ENCODE assay signal across 25 cellular contexts in genomic region chr3:172746476-172746875, GRCh38. TPM values are rescaled to one million over a fixed set of nuclear protein-coding genes. Genes with fewer than 3 reads are reported as not detected.
DNase-seq lines count a peak whose midpoint lies in the region; ATAC-seq, FAIRE-seq and TF ChIP-seq lines count a peak whose summit lies in the region.
"Had no signal": no experiment of that assay in that cellular context is flagged by ENCODE, and none has a peak within 500 bp of the region (broad histone marks: within the 10 kb centered on the region; RNA-seq: fewer than 3 reads in every experiment).

No MANE protein-coding gene starts in this region.

- intact Hi-C loops in CD14-positive monocyte (cut with micrococcal nuclease): no loop called here

- H3K9me3 Mint-ChIP-seq in GM23338 (no peaks in the 10 kb centered on the region), CD14-positive monocyte (peaks cover 0 to 3% (median 0%) of the 10 kb centered on the region in 7 donors)
- H3K9me3 Mint-ChIP-seq: activated CD4-positive, alpha-beta T cell treated with anti-CD3 and anti-CD28 coated beads, Interleukin-2, amount 10 ng/mL, durations not matched to agents 24 days and 14 days; CD8-positive, alpha-beta memory T cell; mesothelial cell of epicardium had no signal

- H2AFZ ChIP-seq in GM23338: peak overlapping the region; percentile 72

- H3K4me3 ChIP-seq in GM23338: no peak overlapping the region
- H3K4me3 ChIP-seq in fibroblast of villous mesenchyme (ENCODE audit: low read depth, low read length): no peak overlapping the region
- H3K4me3 ChIP-seq: K562 had no signal

- H3K27ac Mint-ChIP-seq in GM23338: no peak overlapping the region; the same call in 1 of the 2 replicates
- H3K27ac Mint-ChIP-seq in CD14-positive monocyte: no peak overlapping the region
- H3K27ac Mint-ChIP-seq: activated CD4-positive, alpha-beta T cell treated with anti-CD3 and anti-CD28 coated beads, Interleukin-2, amount 10 ng/mL, durations not matched to agents 24 days and 14 days; mesothelial cell of epicardium had no signal

- ATAC-seq in GM23338 (no peak), GM19452 (IDR thresholded peaks at IDR 0.05; ENCODE audit: unreplicated experiment) (no peak), HG02938 (IDR thresholded peaks at IDR 0.05; ENCODE audit: unreplicated experiment) (no peak)
- ATAC-seq: K562 had no signal

- H3K36me3 ChIP-seq in GM23338 (ENCODE audit: insufficient read depth): no peaks in the 10 kb centered on the region

- H3K4me2 ChIP-seq in GM23338: no peak overlapping the region
- H3K4me2 ChIP-seq: SK-N-SH had no signal

- peak; percentile 67 for FAIRE-seq in RCC 7860 (lab: Jason Lieb, UNC)
- FAIRE-seq: GM18507, H1, K562, TTC549 had no signal

- DNase-seq in A172 (ENCODE audit: low spot score) (peak; percentile 44), GM23338 (ENCODE audit: low spot score) (no peak), RCC 7860 (ENCODE audit: low spot score) (no peak), fibroblast of villous mesenchyme (ENCODE audit: low read depth) (peak; percentile 23), SIG-M5 treated with dmso at 0.1 percent for 504 hours (lab: John Stamatoyannopoulos, UW; ENCODE audit: unreplicated experiment) (no peak), CD14-positive monocyte (ENCODE audit: low spot score) (no peak)
- DNase-seq: 8988T; activated CD8-positive, alpha-beta memory T cell treated with anti-CD3 and anti-CD28 coated beads, Interleukin-2, amount 50 U/mL, for 48 hours; activated effector memory CD4-positive, alpha-beta T cell treated with anti-CD3 and anti-CD28 coated beads, Interleukin-2, amount 50 U/mL, for 16 hours; amniotic stem cell; CD8-positive, alpha-beta memory T cell; cerebellar nuclear complex; DMS79 treated with DMSO at 0.1 percent for 48 hours; NCI-H2081; NCI-H524 treated with DMSO at 0.1 percent for 48 hours; retina; SK-N-SH had no signal

- peaks cover 33% of the 10 kb centered on the region for H3K4me1 ChIP-seq in GM23338 (ENCODE audit: insufficient read depth)

- H3K9me2 ChIP-seq in GM23338 (ENCODE audit: insufficient read depth): no peaks in the 10 kb centered on the region
- H3K9me2 ChIP-seq: SK-N-SH had no signal

- H3F3A ChIP-seq in GM23338 (replicated peaks; ENCODE audit: low read depth): no peaks in the 10 kb centered on the region

- H3K4me1 Mint-ChIP-seq in GM23338 (peaks cover 27% of the 10 kb centered on the region), CD14-positive monocyte (peaks cover 8% of the 10 kb centered on the region)

- no peaks in the 10 kb centered on the region for H4K20me1 ChIP-seq in GM23338 (replicated peaks; ENCODE audit: insufficient read depth)

- no peaks in the 10 kb centered on the region for H3K27me3 ChIP-seq in GM23338 (ENCODE audit: insufficient read depth)

- H3K36me3 Mint-ChIP-seq in GM23338 (ENCODE audit: low read depth) (no peaks in the 10 kb centered on the region; the same call in 2 of the 3 replicates), CD14-positive monocyte (no peaks in the 10 kb centered on the region)
- H3K36me3 Mint-ChIP-seq: mesothelial cell of epicardium had no signal

- no peak overlapping the region for H3K27ac ChIP-seq in GM23338 (ENCODE audit: low read depth)

- H3K79me2 ChIP-seq in GM23338 (replicated peaks; ENCODE audit: insufficient read depth): peaks cover 6% of the 10 kb centered on the region

- TF ChIP-seq CTCF in GM23338 (conservative IDR thresholded peaks at IDR 0.05; ENCODE audit: low read depth in 2 of 2): no peak
- TF ChIP-seq CTCF in fibroblast of villous mesenchyme (IDR thresholded peaks at IDR 0.05; ENCODE audit: insufficient read depth, low read depth, low read length): no peak
- no peak for TF ChIP-seq CTCF in CD14-positive monocyte (IDR thresholded peaks at IDR 0.05)

- H3K4me3 Mint-ChIP-seq in GM23338 (no peak overlapping the region), CD14-positive monocyte (no peak overlapping the region)
- H3K4me3 Mint-ChIP-seq: activated CD4-positive, alpha-beta T cell treated with anti-CD3 and anti-CD28 coated beads, Interleukin-2, amount 10 ng/mL, durations not matched to agents 24 days and 14 days; mesothelial cell of epicardium had no signal

- peaks cover 5% of the 10 kb centered on the region for H3K27me3 Mint-ChIP-seq in GM23338 (ENCODE audit: insufficient read depth, low read depth, poor library complexity)
- peaks cover 0 to 7% (median 4%) of the 10 kb centered on the region in 3 donors for H3K27me3 Mint-ChIP-seq in CD14-positive monocyte (ENCODE audit: low read depth in 3 of 3)

TF ChIP-seq in GM23338, 12 proteins besides CTCF, POLR2A, EP300 and RAD21 (continues in another document):
- TF ChIP-seq NANOG (IDR thresholded peaks at IDR 0.05; ENCODE audit: borderline replicate concordance) (no peak), ZNF331 (CRISPR knock-in tag; IDR thresholded peaks at IDR 0.05; ENCODE audit: low read depth) (no peak), STAT1 (IDR thresholded peaks at IDR 0.05; ENCODE audit: unreplicated experiment) (no peak), CREB1 (CRISPR knock-in tag; IDR thresholded peaks at IDR 0.05; ENCODE audit: low read depth) (no peak), POLR2AphosphoS5 (IDR thresholded peaks at IDR 0.05; ENCODE audit: low read depth) (no peak), ETS1 (IDR thresholded peaks at IDR 0.05) (no peak), EZH2 (IDR thresholded peaks at IDR 0.05; ENCODE audit: low read depth, unreplicated experiment) (no peak)

RNA-seq across cellular contexts. Expression of gene ECT2, which starts 4.0 kb away (rescaled TPM):
- 125 and 144 TPM in 2 replicates for total RNA-seq in A172 (2014; rRNA removed; shearing (Covaris generic))
- total RNA-seq in GM23338 (2014; rRNA removed; shearing (Covaris generic)): 96.9 and 102 TPM in 2 replicates
- polyA plus RNA-seq in GM23338 (2016; fragmentation: Nextera tagmentation; extraction: Ambion mirVana) (94.2 and 111 TPM in 2 replicates), CD14-positive monocyte (1 to 10 TPM; 2.6 to 3.3 TPM)
- total RNA-seq in fibroblast of villous mesenchyme: 36.1 and 73.4 TPM in 2 replicates

RNA-seq across cellular contexts. Expression of gene NCEH1, which starts 35.6 kb away (rescaled TPM):
- 18.5 and 23.8 TPM in 2 replicates for total RNA-seq in A172 (2014; rRNA removed; shearing (Covaris generic))
- 4.2 and 4.9 TPM in 2 replicates for total RNA-seq in GM23338 (2014; rRNA removed; shearing (Covaris generic))
- polyA plus RNA-seq in GM23338 (2016; fragmentation: Nextera tagmentation; extraction: Ambion mirVana): 1.5 and 1.8 TPM in 2 replicates
- 9.7 and 21.2 TPM in 2 replicates for total RNA-seq in fibroblast of villous mesenchyme
- polyA plus RNA-seq in CD14-positive monocyte: 10 to 100 TPM; 20.7 to 23.9 TPM

Comparison
In these comparisons a context has a peak if more than half of its experiments do, and no peak if none do; other contexts are left out.
1. DNase-seq: peak in A172 (single experiment) and fibroblast of villous mesenchyme (single experiment); none in GM23338 (single experiment), RCC 7860 (single experiment), SIG-M5 treated with dmso at 0.1 percent for 504 hours (single experiment) and CD14-positive monocyte (single experiment).